In the genomic region with DNA sequence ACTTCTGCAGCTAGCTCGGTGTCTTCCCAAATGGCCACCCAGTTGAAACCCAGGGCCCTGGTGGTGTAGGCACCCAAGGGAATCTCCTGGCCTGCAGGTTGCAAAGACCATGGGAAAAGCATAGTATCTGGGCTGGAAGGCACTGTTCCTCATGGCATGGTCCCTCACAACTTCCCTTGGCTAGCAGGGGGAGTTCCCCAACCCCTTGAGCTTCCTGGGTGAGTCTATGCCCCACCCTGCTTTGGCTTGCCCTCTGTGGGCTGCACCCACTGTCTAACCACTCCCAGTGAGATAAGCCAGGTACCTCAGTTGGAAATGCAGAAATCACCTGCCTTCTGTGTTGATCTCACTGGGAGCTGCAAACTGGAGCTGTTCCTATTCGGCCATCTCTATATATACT, we compare ENCODE assay signal across 9 cellular contexts. TPM values are rescaled to one million over a fixed set of nuclear protein-coding genes. Genes with fewer than 3 reads are reported as not detected.
"Had no signal": no experiment of that assay in that cellular context is flagged by ENCODE, and none has a peak within 500 bp of the region (broad histone marks: within the 10 kb centered on the region; RNA-seq: fewer than 3 reads in every experiment).

No MANE protein-coding gene starts in this region.

RNA-seq across cellular contexts. Expression of a gene that starts 18.3 kb away (rescaled TPM):
- total RNA-seq: LHCN-M2, MCF 10A, NCI-H460, OCI-LY7, PC-9, Right ventricle myocardium inferior, RPMI7951, SJCRH30, SK-MEL-5 had no signal
